Comparison of ENCODE assay signal across 8 cellular contexts in the genomic region with DNA sequence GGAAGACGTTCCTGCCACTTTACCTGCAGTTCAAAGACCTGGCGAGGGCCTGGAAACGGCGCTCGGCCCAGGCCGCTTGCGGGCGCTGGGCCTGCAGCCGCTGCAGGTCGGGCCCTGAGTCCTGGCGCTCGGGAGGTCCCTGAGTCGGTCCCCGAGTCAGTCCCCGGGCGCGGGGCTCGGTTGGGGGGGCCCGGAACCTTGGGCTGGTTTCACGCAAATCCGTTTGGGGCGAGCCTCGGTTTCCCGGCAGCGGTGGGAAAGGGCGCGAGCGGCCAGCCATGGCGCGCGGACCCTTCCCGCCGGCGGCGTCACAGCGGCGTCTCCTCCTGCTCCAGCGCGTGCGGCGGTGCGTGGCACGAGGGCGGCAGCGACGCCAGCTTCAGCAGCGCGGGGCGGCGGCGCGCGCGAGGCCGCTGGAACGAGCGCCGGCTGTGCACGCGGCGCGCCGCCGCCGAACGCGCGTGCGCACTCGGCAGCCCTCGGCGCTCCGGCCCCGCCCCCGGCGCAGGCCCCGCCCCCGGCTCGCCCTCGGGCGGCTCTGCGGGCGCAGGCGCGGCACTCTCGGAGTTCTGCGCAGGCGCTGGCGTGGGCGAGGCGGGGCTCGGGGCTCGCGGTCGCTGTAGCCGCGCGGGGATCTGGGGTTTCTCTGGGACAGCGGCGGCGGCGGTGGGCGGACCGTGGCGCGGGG. TPM values are rescaled to one million over a fixed set of nuclear protein-coding genes. Genes with fewer than 3 reads are reported as not detected.
DNase-seq lines count a peak whose midpoint lies in the region; ATAC-seq and TF ChIP-seq lines count a peak whose summit lies in the region.

No MANE protein-coding gene starts in this region.

- H3K9me3 ChIP-seq in CD4-positive, alpha-beta T cell (ENCODE audit: control insufficient read depth, low read length): no peaks in the 10 kb centered on the region
- no peaks in the 10 kb centered on the region for H3K9me3 ChIP-seq in effector memory CD4-positive, alpha-beta T cell (ENCODE audit: control insufficient read depth, low read length)

- H3K4me1 ChIP-seq in effector memory CD4-positive, alpha-beta T cell (ENCODE audit: control insufficient read depth, insufficient read depth, low read length, poor library complexity, severe bottlenecking): peaks cover 28% of the 10 kb centered on the region

- peaks cover 16% of the 10 kb centered on the region for H3K36me3 Mint-ChIP-seq in CD4-positive, alpha-beta T cell (ENCODE audit: low read depth)
- H3K36me3 Mint-ChIP-seq in memory B cell: peaks cover 10% of the 10 kb centered on the region

- peak overlapping the region; percentile 74 for H3K27ac ChIP-seq in CD4-positive, alpha-beta T cell (ENCODE audit: low read depth, low read length)
- peak overlapping the region; percentile 75 for H3K27ac ChIP-seq in effector memory CD4-positive, alpha-beta T cell (ENCODE audit: insufficient read depth, low read length, poor library complexity, severe bottlenecking)

- H3K4me1 Mint-ChIP-seq in CD4-positive, alpha-beta T cell (ENCODE audit: low read depth): peaks cover 27% of the 10 kb centered on the region
- H3K4me1 Mint-ChIP-seq in memory B cell: peaks cover 25% of the 10 kb centered on the region

- peak; percentile 84 for ATAC-seq in CD4-positive, alpha-beta T cell (ENCODE audit: poor library complexity)
- ATAC-seq in GM19397 (IDR thresholded peaks at IDR 0.05; ENCODE audit: unreplicated experiment) (peak; percentile 72), HG03558 (IDR thresholded peaks at IDR 0.05; ENCODE audit: extremely low read depth, unreplicated experiment) (peak; percentile 44), memory B cell (ENCODE audit: low read depth) (peak; percentile 81)

- POLR2A ChIA-PET in CD4-positive, alpha-beta T cell (lab: Charles Lee): interaction anchor here (0.8 to 3.2 kb wide), 6 partner anchors 9 to 1328 kb away, joined by 3 to 22 read pairs (median 4); partner anchors contain the start of genes CEP72 and NDUFS6

- peak overlapping the region; percentile 92 for H3K4me3 ChIP-seq in effector memory CD4-positive, alpha-beta T cell (ENCODE audit: insufficient read depth, low read depth, low read length, poor library complexity, severe bottlenecking)

- H3K36me3 ChIP-seq in effector memory CD4-positive, alpha-beta T cell (ENCODE audit: control insufficient read depth, insufficient read depth, low read length): no peaks in the 10 kb centered on the region

- peak; percentile 76 to 90 (median 86) for DNase-seq in CD4-positive, alpha-beta T cell
- DNase-seq in NCI-H82 treated with DMSO at 0.1 percent for 48 hours (lab: John Stamatoyannopoulos, UW; ENCODE audit: unreplicated experiment) (peak; percentile 23), memory B cell (ENCODE audit: low spot score in 2 of 2) (peak; percentile 91 to 93)
- DNase-seq in activated CD8-positive, alpha-beta memory T cell treated with anti-CD3 and anti-CD28 coated beads for 24 hours: peak; percentile 97
- DNase-seq in effector memory CD4-positive, alpha-beta T cell: peak; percentile 79 to 90 (median 81)
- peak; percentile 83 for DNase-seq in stimulated activated CD8-positive, alpha-beta memory T cell treated with anti-CD3 and anti-CD28 coated beads, Interleukin-12 subunit alpha, Interleukin-12 subunit beta, amount 100 ng/mL, for 1 hour (ENCODE audit: low read depth)

- intact Hi-C loops in CD4-positive, alpha-beta T cell (cut with DNase I, micrococcal nuclease): loop anchor here (1.0 to 5.0 kb wide), 5 partner anchors 8 to 250 kb away; partner anchors contain the start of gene PDCD6 (in 1 of the 2)

- peaks cover 20% of the 10 kb centered on the region for H3K27me3 Mint-ChIP-seq in CD4-positive, alpha-beta T cell
- peaks cover 20% of the 10 kb centered on the region for H3K27me3 Mint-ChIP-seq in memory B cell

- CTCF ChIA-PET in CD4-positive, alpha-beta T cell (lab: Charles Lee): no interaction called here

- TF ChIP-seq CTCF in CD4-positive, alpha-beta T cell (IDR thresholded peaks at IDR 0.05): no peak

- no peaks in the 10 kb centered on the region for H3K9me3 Mint-ChIP-seq in CD4-positive, alpha-beta T cell
- H3K9me3 Mint-ChIP-seq in memory B cell: no peaks in the 10 kb centered on the region

- peak overlapping the region; percentile 87 for H3K4me3 Mint-ChIP-seq in CD4-positive, alpha-beta T cell
- H3K4me3 Mint-ChIP-seq in memory B cell: peak overlapping the region; percentile 81

- peaks cover 13% of the 10 kb centered on the region for H3K27me3 ChIP-seq in CD4-positive, alpha-beta T cell (ENCODE audit: control insufficient read depth, insufficient read depth, low read length)
- H3K27me3 ChIP-seq in effector memory CD4-positive, alpha-beta T cell (replicated peaks; ENCODE audit: control insufficient read depth, insufficient read depth, low read length, poor library complexity, severe bottlenecking): no peaks in the 10 kb centered on the region

- peak overlapping the region; percentile 87 for H3K27ac Mint-ChIP-seq in CD4-positive, alpha-beta T cell
- H3K27ac Mint-ChIP-seq in memory B cell: peak overlapping the region; percentile 72

RNA-seq across cellular contexts. Expression of gene EXOC3, which starts 29.8 kb away (rescaled TPM):
- 10 to 100 TPM; 82.4 to 84.1 TPM for total RNA-seq in CD4-positive, alpha-beta T cell

RNA-seq across cellular contexts. Expression of gene SLC9A3, which starts 51.4 kb away (rescaled TPM):
- total RNA-seq in CD4-positive, alpha-beta T cell: 1 to 10 TPM; 2.3 to 2.5 TPM

Comparison
In these comparisons a context has a peak if more than half of its experiments do, and no peak if none do; other contexts are left out.
1. Peak in every context shown above with its lines: DNase-seq, ATAC-seq, H3K4me3 ChIP-seq and H3K27ac ChIP-seq.
2. DNase-seq: peak in every context shown above with its lines; median percentile 97 in activated CD8-positive, alpha-beta memory T cell treated with anti-CD3 and anti-CD28 coated beads for 24 hours; 92 in memory B cell; 86 in CD4-positive, alpha-beta T cell; 83 in stimulated activated CD8-positive, alpha-beta memory T cell treated with anti-CD3 and anti-CD28 coated beads, Interleukin-12 subunit alpha, Interleukin-12 subunit beta, amount 100 ng/mL, for 1 hour; 81 in effector memory CD4-positive, alpha-beta T cell; 23 in NCI-H82 treated with DMSO at 0.1 percent for 48 hours.